Comparison of ENCODE assay signal across 22 cellular contexts in genomic region chr1:153220606-153221303, GRCh38. TPM values are rescaled to one million over a fixed set of nuclear protein-coding genes. Genes with fewer than 3 reads are reported as not detected.
A peak's percentile ranks its signal among the peaks of the same experiment; 100 is the strongest.
DNase-seq lines count a peak whose midpoint lies in the region; ATAC-seq and TF ChIP-seq lines count a peak whose summit lies in the region.
"Had no signal": no experiment of that assay in that cellular context is flagged by ENCODE, and none has a peak within 500 bp of the region (broad histone marks: within the 10 kb centered on the region; RNA-seq: fewer than 3 reads in every experiment).

No MANE protein-coding gene starts in this region.

- intact Hi-C loops in dorsolateral prefrontal cortex (cut with DNase I) = loop anchor here (5.0 to 10.0 kb wide), 3 partner anchors 303 to 563 kb away; partner anchors contain the start of gene SMCP (in 1 of the 2)
- intact Hi-C loops in ovary (cut with DNase I) = loop anchor here in 3 of 4 donors (5.0 kb wide), 4 partner anchors 298 to 532 kb away; no protein-coding TSS in a partner anchor

- H3K4me3 ChIP-seq in dorsolateral prefrontal cortex = no peak overlapping the region
- no peak overlapping the region for H3K4me3 ChIP-seq in ovary
- H3K4me3 ChIP-seq: skin epidermis, thyroid gland had no signal

- no peak overlapping the region for H3K27ac Mint-ChIP-seq in natural killer cell treated with Interleukin-12 subunit alpha and Interleukin-12 subunit beta and Interleukin-15 and Interleukin-18, amount 100 ng/mL, for 72 hours

- H3K4me1 Mint-ChIP-seq in natural killer cell treated with Interleukin-12 subunit alpha and Interleukin-12 subunit beta and Interleukin-15 and Interleukin-18, amount 100 ng/mL, for 72 hours (ENCODE audit: low read depth in 2 of 2) = no peaks in the 10 kb centered on the region

- H3K4me3 Mint-ChIP-seq in natural killer cell treated with Interleukin-12 subunit alpha and Interleukin-12 subunit beta and Interleukin-15 and Interleukin-18, amount 100 ng/mL, for 72 hours = no peak overlapping the region

- H3K27me3 ChIP-seq in dorsolateral prefrontal cortex (peaks cover 0 to 5% (median 0%) of the 10 kb centered on the region in 45 donors), ovary (no peaks in the 10 kb centered on the region)
- H3K27me3 ChIP-seq: thyroid gland had no signal

- no peak for TF ChIP-seq EP300 in ovary (IDR thresholded peaks at IDR 0.05)

- ATAC-seq in natural killer cell treated with Interleukin-12 subunit alpha and Interleukin-12 subunit beta and Interleukin-15 and Interleukin-18, amount 100 ng/mL, for 72 hours = no peak
- no peak for ATAC-seq in GM18502 (IDR thresholded peaks at IDR 0.05; ENCODE audit: poor library complexity, unreplicated experiment)
- ATAC-seq: left lobe of liver, Panc1, SK-N-SH treated with all-trans-retinoic acid at 6 μM for 48 hours had no signal

- H3K27ac ChIP-seq in dorsolateral prefrontal cortex (peak overlapping the region in 1 of 59 donors; percentile 22), ovary (peak overlapping the region in 1 of 2 donors; percentile 48)
- H3K27ac ChIP-seq: 22Rv1, C4-2B, skin epidermis, thyroid gland had no signal

- H3K36me3 Mint-ChIP-seq in natural killer cell treated with Interleukin-12 subunit alpha and Interleukin-12 subunit beta and Interleukin-15 and Interleukin-18, amount 100 ng/mL, for 72 hours = no peaks in the 10 kb centered on the region

- H3K4me1 ChIP-seq in ovary (ENCODE audit: insufficient read depth) = peaks cover 3% of the 10 kb centered on the region

- TF ChIP-seq CTCF in dorsolateral prefrontal cortex (IDR thresholded peaks at IDR 0.05 in 54 of 56, conservative IDR thresholded peaks at IDR 0.05 in 2 of 56; ENCODE audit: low read depth in 1 of 56, partially characterized antibody in 56 of 56) (peak in 10 of 56 donors; percentile 9 to 45 (median 20)), ovary (IDR thresholded peaks at IDR 0.05) (no peak)

- DNase-seq in DMS 273 (lab: John Stamatoyannopoulos, UW; ENCODE audit: unreplicated experiment) = peak; percentile 5
- DNase-seq in DMS 273 treated with DMSO at 0.1 percent for 48 hours (lab: John Stamatoyannopoulos, UW) = no peak
- peak; percentile 48 for DNase-seq in NCI-H345 (lab: John Stamatoyannopoulos, UW)
- peak in 6 of 10 donors; percentile 5 to 48 (median 42) for DNase-seq in dorsolateral prefrontal cortex
- peak in 4 of 5 donors; percentile 37 to 67 (median 53) for DNase-seq in ovary
- DNase-seq in natural killer cell treated with Interleukin-12 subunit alpha and Interleukin-12 subunit beta and Interleukin-15 and Interleukin-18, amount 100 ng/mL, for 72 hours (ENCODE audit: low spot score) = no peak
- DNase-seq in SKM-1 (lab: John Stamatoyannopoulos, UW; ENCODE audit: unreplicated experiment) = no peak
- DNase-seq: activated CD4-positive, alpha-beta T cell treated with anti-CD3 and anti-CD28 coated beads, Interleukin-2, amount 50 U/mL, for 1 hour; activated naive CD4-positive, alpha-beta T cell treated with Interleukin-2 at 50 U/mL for 16 hours; DMS53; NCI-H1436; NCI-H524; thyroid gland had no signal

- H3K9me3 ChIP-seq in ovary = no peaks in the 10 kb centered on the region
- H3K9me3 ChIP-seq: thyroid gland had no signal

- H3K36me3 ChIP-seq in ovary = no peaks in the 10 kb centered on the region
- H3K36me3 ChIP-seq: thyroid gland had no signal

- 19 to 26% (median 19%) methylated on average over 6 of the region's 6 CpGs for WGBS in ovary, 3 donors

- no peaks in the 10 kb centered on the region for H3K9me3 Mint-ChIP-seq in natural killer cell treated with Interleukin-12 subunit alpha and Interleukin-12 subunit beta and Interleukin-15 and Interleukin-18, amount 100 ng/mL, for 72 hours

- TF ChIP-seq POLR2A in ovary (IDR thresholded peaks at IDR 0.05) = no peak

- H3K27me3 Mint-ChIP-seq in natural killer cell treated with Interleukin-12 subunit alpha and Interleukin-12 subunit beta and Interleukin-15 and Interleukin-18, amount 100 ng/mL, for 72 hours = peaks cover 16 to 27% of the 10 kb centered on the region in 2 donors

RNA-seq across cellular contexts. Expression of gene PRR9, which starts 3.4 kb away (rescaled TPM):
- total RNA-seq in dorsolateral prefrontal cortex (not detected), ovary (1 to 10 TPM in 1 of 7 donors, not detected in 6; 1.3 TPM)
- polyA plus RNA-seq in ovary = under 1 TPM in 1 of 2 donors, not detected in 1; 0.13 TPM
- total RNA-seq in natural killer cell treated with Interleukin-12 subunit alpha and Interleukin-12 subunit beta and Interleukin-15 and Interleukin-18, amount 100 ng/mL, for 72 hours = not detected
- total RNA-seq: fibroblast of villous mesenchyme, left lobe of liver, osteocyte, thyroid gland had no signal

RNA-seq across cellular contexts. Expression of gene LELP1, which starts 17.5 kb away (rescaled TPM):
- total RNA-seq in dorsolateral prefrontal cortex = not detected
- total RNA-seq in ovary = not detected
- not detected for polyA plus RNA-seq in ovary
- not detected for total RNA-seq in natural killer cell treated with Interleukin-12 subunit alpha and Interleukin-12 subunit beta and Interleukin-15 and Interleukin-18, amount 100 ng/mL, for 72 hours
- total RNA-seq: fibroblast of villous mesenchyme, left lobe of liver, osteocyte had no signal

RNA-seq across cellular contexts. Expression of gene LORICRIN, which starts 38.7 kb away (rescaled TPM):
- total RNA-seq in dorsolateral prefrontal cortex = 1 to 10 TPM in 1 of 120 experiments, under 1 TPM in 23, not detected in 96; 0.30 to 1.4 (median 0.50) TPM
- total RNA-seq in ovary = under 1 TPM in 1 of 7 donors, not detected in 6; 0.25 TPM
- under 1 TPM in 1 of 2 donors, not detected in 1; 0.07 TPM for polyA plus RNA-seq in ovary
- not detected for total RNA-seq in natural killer cell treated with Interleukin-12 subunit alpha and Interleukin-12 subunit beta and Interleukin-15 and Interleukin-18, amount 100 ng/mL, for 72 hours
- total RNA-seq: fibroblast of villous mesenchyme, left lobe of liver, osteocyte, thyroid gland had no signal

Comparison
In these comparisons a context has a peak if more than half of its experiments do, and no peak if none do; other contexts are left out.
1. DNase-seq: peak in DMS 273 (single experiment), NCI-H345 (single experiment), dorsolateral prefrontal cortex (6 of 10) and ovary (4 of 5); none in DMS 273 treated with DMSO at 0.1 percent for 48 hours (single experiment), natural killer cell treated with Interleukin-12 subunit alpha and Interleukin-12 subunit beta and Interleukin-15 and Interleukin-18, amount 100 ng/mL, for 72 hours (single experiment) and SKM-1 (single experiment).